Comparison of ENCODE assay signal across 17 cellular contexts in genomic region chr12:56758728-56759269, GRCh38. TPM values are rescaled to one million over a fixed set of nuclear protein-coding genes. Genes with fewer than 3 reads are reported as not detected.
DNase-seq lines count a peak whose midpoint lies in the region; ATAC-seq, FAIRE-seq and TF ChIP-seq lines count a peak whose summit lies in the region.
"Had no signal": no experiment of that assay in that cellular context is flagged by ENCODE, and none has a peak within 500 bp of the region (broad histone marks: within the 10 kb centered on the region; RNA-seq: fewer than 3 reads in every experiment).

No MANE protein-coding gene starts in this region.

- no peak for TF ChIP-seq POLR2A in K562 (conservative IDR thresholded peaks at IDR 0.05)
- no peak for TF ChIP-seq POLR2A in right lobe of liver (IDR thresholded peaks at IDR 0.05)

- H3K79me2 ChIP-seq in ACC112 (ENCODE audit: control insufficient read depth, insufficient read depth, low read length, unreplicated experiment) (no peaks in the 10 kb centered on the region), K562 (ENCODE audit: control insufficient read depth, insufficient read depth, low read length) (no peaks in the 10 kb centered on the region)

- H3K9me3 ChIP-seq in HEK293 (ENCODE audit: control insufficient read depth, insufficient read depth, low read depth, low read length) (no peaks in the 10 kb centered on the region), K562 (replicated peaks; ENCODE audit: control insufficient read depth, insufficient read depth, low read depth, low read length) (peaks cover 7% of the 10 kb centered on the region; the same call in 1 of the 2 replicates), right lobe of liver (no peaks in the 10 kb centered on the region)

- no peak for ATAC-seq in K562
- no peak for ATAC-seq in right lobe of liver
- no peak for ATAC-seq in HG03571 (IDR thresholded peaks at IDR 0.05; ENCODE audit: unreplicated experiment)
- ATAC-seq: Right ventricle myocardium inferior had no signal

- intact Hi-C loops in K562 (cut with micrococcal nuclease) (loop anchor here (5.0 kb wide), 2 partner anchors 79 to 229 kb away; no protein-coding TSS in a partner anchor), right lobe of liver (cut with DNase I) (no loop called here)

- H3K4me1 ChIP-seq in ACC112 (ENCODE audit: control insufficient read depth, insufficient read depth, low read length, unreplicated experiment), result peaks cover 4% of the 10 kb centered on the region
- H3K4me1 ChIP-seq in HEK293 (ENCODE audit: control insufficient read depth, insufficient read depth, low read length), result no peaks in the 10 kb centered on the region
- peaks cover 0 to under 1% of the 10 kb centered on the region in 2 experiments; a peak in 2 of 5 replicates for H3K4me1 ChIP-seq in K562 (replicated peaks in 1 of 2; ENCODE audit: control insufficient read depth in 2 of 2, insufficient read depth in 2 of 2, low read length in 2 of 2)
- H3K4me1 ChIP-seq in right lobe of liver, result peaks cover 0 to 47% (median 13%) of the 10 kb centered on the region in 4 donors

- CTCF ChIA-PET in HEK293 (lab: Yijun Ruan, JAX), result interaction anchor here (0.6 to 10.4 kb wide), 12 partner anchors 11 to 363 kb away, joined by 3 to 117 read pairs (median 4); partner anchors contain the start of gene ZBTB39
- CTCF ChIA-PET in K562 (lab: Yijun Ruan, JAX; ENCODE audit: low intra/inter-chr PET ratio), result no interaction called here

- in situ Hi-C loops in K562 (cut with MboI), result loop anchor here (5.0 to 10.0 kb wide), 3 partner anchors 244 to 426 kb away; no protein-coding TSS in a partner anchor

- H3K4me3 ChIP-seq in ACC112 (ENCODE audit: low read depth, low read length) (no peak overlapping the region), HEK293 (ENCODE audit: low read depth, low read length) (no peak overlapping the region), K562 (no peak overlapping the region), right lobe of liver (no peak overlapping the region)
- H3K4me3 ChIP-seq: BLaER1 treated with 17β-estradiol and CSF1 and Interleukin-3, amounts not matched to agents 10 nM and 100 nM had no signal

- H3K9ac ChIP-seq in K562 (ENCODE audit: insufficient read depth in 1 of 2, low read depth in 2 of 2, low read length in 2 of 2), result no peak overlapping the region
- H3K9ac ChIP-seq: BLaER1 treated with 17β-estradiol and CSF1 and Interleukin-3, amounts not matched to agents 10 nM and 100 nM had no signal

- no peak for DNase-seq in K562 (ENCODE audit: extremely low read depth in 1 of 4, low spot score in 3 of 4)
- DNase-seq in right lobe of liver, result no peak
- DNase-seq in HPDE6-E6E7 (ENCODE audit: extremely low spot score), result no peak
- DNase-seq in NCI-H1694 treated with DMSO at 0.1 percent for 48 hours (lab: John Stamatoyannopoulos, UW), result no peak
- DNase-seq: CD8-positive, alpha-beta memory T cell; DMS79; HFFc6; Kasumi-1; NCI-H1105; NCI-H2081 treated with DMSO at 0.1 percent for 48 hours; NCI-H748 treated with DMSO at 0.1 percent for 48 hours had no signal

- H3K9me1 ChIP-seq in K562 (ENCODE audit: control insufficient read depth, insufficient read depth, low read length), result no peaks in the 10 kb centered on the region

- TF ChIP-seq RAD21 in K562 (CRISPR knock-in tag; conservative IDR thresholded peaks at IDR 0.05 in 1 of 2, IDR thresholded peaks at IDR 0.05 in 1 of 2), result no peak

- no peaks in the 10 kb centered on the region for H4K20me1 ChIP-seq in K562 (replicated peaks; ENCODE audit: control insufficient read depth, insufficient read depth, low read length)
- H4K20me1 ChIP-seq: BLaER1 treated with 17β-estradiol and CSF1 and Interleukin-3, amounts not matched to agents 10 nM and 100 nM had no signal

- TF ChIP-seq CTCF in HEK293 (tag by site-specific recombination; IDR thresholded peaks at IDR 0.05) (no peak), K562 (IDR thresholded peaks at IDR 0.05 in 2 of 3, conservative IDR thresholded peaks at IDR 0.05 in 1 of 3; ENCODE audit: insufficient read depth in 2 of 3, low read depth in 1 of 3, low read length in 3 of 3) (no peak), right lobe of liver (IDR thresholded peaks at IDR 0.05) (no peak)

- FAIRE-seq in K562 (lab: Jason Lieb, UNC), result no peak
- FAIRE-seq: RCC 7860 had no signal

- POLR2A ChIA-PET in HEK293 (lab: Yijun Ruan, JAX), result no interaction called here
- POLR2A ChIA-PET in K562 (lab: Yijun Ruan, JAX), result no interaction called here

- H2AFZ ChIP-seq in ACC112 (ENCODE audit: low read length, unreplicated experiment), result no peak overlapping the region
- no peak overlapping the region for H2AFZ ChIP-seq in K562 (ENCODE audit: low read depth, low read length)

- 46% methylated on average over 3 of the region's 3 CpGs for WGBS in K562 (ENCODE audit: insufficient coverage, low coverage, missing lambda C conversion rate)
- WGBS in right lobe of liver (ENCODE audit: insufficient coverage, low coverage, low lambda C conversion rate, missing lambda C conversion rate), result 40% methylated on average over 3 of the region's 3 CpGs

- no peak for TF ChIP-seq EP300 in K562 (IDR thresholded peaks at IDR 0.05; ENCODE audit: low read length)

- no peaks in the 10 kb centered on the region for H3K27me3 ChIP-seq in ACC112 (ENCODE audit: insufficient read depth, low read length)
- H3K27me3 ChIP-seq in K562 (ENCODE audit: control insufficient read depth in 2 of 2, insufficient read depth in 2 of 2, low read length in 2 of 2), result no peaks in the 10 kb centered on the region
- no peaks in the 10 kb centered on the region for H3K27me3 ChIP-seq in right lobe of liver
- H3K27me3 ChIP-seq: BLaER1 treated with 17β-estradiol and CSF1 and Interleukin-3, amounts not matched to agents 10 nM and 100 nM had no signal

- no TSS peak for BruUV-seq in K562 (replicated peaks; lab: Mats Ljungman, UMichigan)

- peak overlapping the region; percentile 8; the same call in 1 of the 2 replicates for H3K27ac ChIP-seq in ACC112 (ENCODE audit: low read depth, low read length)
- H3K27ac ChIP-seq in HEK293 (ENCODE audit: extremely low read depth, low read depth, low read length), result no peak overlapping the region
- no peak overlapping the region for H3K27ac ChIP-seq in K562 (ENCODE audit: extremely low read depth, low read depth, low read length)
- H3K27ac ChIP-seq in right lobe of liver, result peak overlapping the region in 2 of 3 donors; percentile 47 to 84
- H3K27ac ChIP-seq: BLaER1 treated with 17β-estradiol and CSF1 and Interleukin-3, amounts not matched to agents 10 nM and 100 nM had no signal

- H3K36me3 ChIP-seq in ACC112 (ENCODE audit: insufficient read depth, low read length) (no peaks in the 10 kb centered on the region), HEK293 (ENCODE audit: control insufficient read depth in 2 of 2, insufficient read depth in 1 of 2, low read length in 2 of 2) (no peaks in the 10 kb centered on the region), K562 (ENCODE audit: control insufficient read depth, insufficient read depth, low read length) (no peaks in the 10 kb centered on the region), right lobe of liver (no peaks in the 10 kb centered on the region)
- H3K36me3 ChIP-seq: BLaER1 treated with 17β-estradiol and CSF1 and Interleukin-3, amounts not matched to agents 10 nM and 100 nM had no signal

- no peak overlapping the region for H3K4me2 ChIP-seq in K562 (ENCODE audit: insufficient read depth, low read length)

RNA-seq across cellular contexts. Expression of gene HSD17B6, which starts 4.3 kb away (rescaled TPM):
- total RNA-seq in K562 (2011; cell fraction: chromatin; rRNA removed; ENCODE audit: low replicate concordance), result 0.72 and 1.5 TPM in 2 replicates
- 0.66 and 0.83 TPM in 2 replicates for total RNA-seq in K562 (2011; cell fraction: nucleolus; rRNA removed)
- 3.8 and 4.6 TPM in 2 replicates for total RNA-seq in K562 (2011; cell fraction: nucleoplasm; rRNA removed)
- 0.94 and 1.1 TPM in 2 replicates for total RNA-seq in K562 (2014; rRNA removed)
- 0.99 and 1.1 TPM in 2 replicates for total RNA-seq in K562 (2014; rRNA removed; fragmentation: Illumina TruSeq; extraction: Trizol)
- total RNA-seq in K562 (2015; rRNA removed; fragmentation: Illumina TruSeq; extraction: Trizol), result 0.47 and 1.1 TPM in 2 replicates
- 0.85 and 1.3 TPM in 2 replicates for total RNA-seq in K562 (2021)
- 1.4 and 1.7 TPM in 2 replicates for polyA plus RNA-seq in K562 (2011; rRNA removed)
- polyA plus RNA-seq in K562 (2011; cell fraction: cytosol; rRNA removed), result 0.25 and 0.47 TPM in 2 replicates
- 0.29 and 0.53 TPM in 2 replicates for polyA plus RNA-seq in K562 (2011; cell fraction: nucleus; rRNA removed)
- 0.66 and 1.1 TPM in 2 replicates for polyA plus RNA-seq in K562 (2012)
- 0.64 and 0.83 TPM in 2 replicates for polyA plus RNA-seq in K562 (2014; fragmentation: Illumina TruSeq; extraction: Trizol)
- under 1 TPM; 0.53 to 0.94 TPM for polyA plus RNA-seq in K562 (2014; fragmentation: Nextera tagmentation; extraction: Ambion mirVana)
- polyA plus RNA-seq in K562 (2014; rRNA removed), result 0.40 and 0.84 TPM in 2 replicates
- 0.53 and 1.1 TPM in 2 replicates for polyA minus RNA-seq in K562 (2011; rRNA and poly(A)+ RNA removed)
- polyA minus RNA-seq in K562 (2011; cell fraction: cytosol; rRNA and poly(A)+ RNA removed), result not detected in 2 replicates
- polyA minus RNA-seq in K562 (2011; cell fraction: nucleus; rRNA and poly(A)+ RNA removed), result not detected in 2 replicates
- total RNA-seq in right lobe of liver, result 1,000 to 10,000 TPM in 1 of 6 experiments, 100 to 1,000 TPM in 5; 243 to 1,112 (median 514) TPM

RNA-seq across cellular contexts. Expression of gene PRIM1, which starts 6.7 kb away (rescaled TPM):
- total RNA-seq in K562 (2011; cell fraction: chromatin; rRNA removed; ENCODE audit: low replicate concordance), result 116 and 247 TPM in 2 replicates
- total RNA-seq in K562 (2011; cell fraction: nucleolus; rRNA removed), result 59.5 and 64.6 TPM in 2 replicates
- 79.8 and 102 TPM in 2 replicates for total RNA-seq in K562 (2011; cell fraction: nucleoplasm; rRNA removed)
- total RNA-seq in K562 (2014; rRNA removed) (65.1 and 67.2 TPM in 2 replicates), K562 (2014; rRNA removed; fragmentation: Illumina TruSeq; extraction: Trizol) (149 and 170 TPM in 2 replicates), K562 (2015; rRNA removed; fragmentation: Illumina TruSeq; extraction: Trizol) (119 and 124 TPM in 2 replicates), K562 (2021) (82.2 and 83.9 TPM in 2 replicates), right lobe of liver (1 to 10 TPM; 1.3 to 8.5 (median 4.5) TPM)
- polyA plus RNA-seq in K562 (2011; rRNA removed) (95.7 and 140 TPM in 2 replicates), K562 (2014; fragmentation: Illumina TruSeq; extraction: Trizol) (148 and 152 TPM in 2 replicates), K562 (2014; fragmentation: Nextera tagmentation; extraction: Ambion mirVana) (100 to 1,000 TPM; 175 to 179 TPM), K562 (2014; rRNA removed) (105 and 109 TPM in 2 replicates)
- polyA plus RNA-seq in K562 (2011; cell fraction: cytosol; rRNA removed), result 65.5 and 79.1 TPM in 2 replicates
- polyA plus RNA-seq in K562 (2011; cell fraction: nucleus; rRNA removed), result 48.2 and 74.4 TPM in 2 replicates
- 70.3 and 108 TPM in 2 replicates for polyA plus RNA-seq in K562 (2012)
- polyA minus RNA-seq in K562 (2011; rRNA and poly(A)+ RNA removed), result 172 TPM in 2 replicates
- polyA minus RNA-seq in K562 (2011; cell fraction: cytosol; rRNA and poly(A)+ RNA removed), result 31.9 and 46.5 TPM in 2 replicates
- polyA minus RNA-seq in K562 (2011; cell fraction: nucleus; rRNA and poly(A)+ RNA removed), result 44.2 and 85.0 TPM in 2 replicates

RNA-seq across cellular contexts. Expression of gene NACA, which starts 33.7 kb away (rescaled TPM):
- 132 and 260 TPM in 2 replicates for total RNA-seq in K562 (2011; cell fraction: chromatin; rRNA removed; ENCODE audit: low replicate concordance)
- 93.4 and 98.8 TPM in 2 replicates for total RNA-seq in K562 (2011; cell fraction: nucleolus; rRNA removed)
- total RNA-seq in K562 (2011; cell fraction: nucleoplasm; rRNA removed), result 176 and 303 TPM in 2 replicates
- total RNA-seq in K562 (2014; rRNA removed) (1,508 and 1,729 TPM in 2 replicates), K562 (2014; rRNA removed; fragmentation: Illumina TruSeq; extraction: Trizol) (2,249 and 2,401 TPM in 2 replicates), K562 (2015; rRNA removed; fragmentation: Illumina TruSeq; extraction: Trizol) (2,051 and 2,139 TPM in 2 replicates), K562 (2021) (1,030 and 1,135 TPM in 2 replicates), right lobe of liver (100 to 1,000 TPM; 218 to 501 (median 330) TPM)
- polyA plus RNA-seq in K562 (2011; rRNA removed) (1,225 and 1,538 TPM in 2 replicates), K562 (2014; fragmentation: Illumina TruSeq; extraction: Trizol) (1,591 and 1,645 TPM in 2 replicates), K562 (2014; fragmentation: Nextera tagmentation; extraction: Ambion mirVana) (1,000 to 10,000 TPM; 2,280 to 2,416 TPM), K562 (2014; rRNA removed) (1,506 and 1,626 TPM in 2 replicates)
- polyA plus RNA-seq in K562 (2011; cell fraction: cytosol; rRNA removed), result 364 and 765 TPM in 2 replicates
- 212 and 417 TPM in 2 replicates for polyA plus RNA-seq in K562 (2011; cell fraction: nucleus; rRNA removed)
- 1,935 and 2,376 TPM in 2 replicates for polyA plus RNA-seq in K562 (2012)
- polyA minus RNA-seq in K562 (2011; rRNA and poly(A)+ RNA removed), result 1,074 and 1,137 TPM in 2 replicates
- 239 and 257 TPM in 2 replicates for polyA minus RNA-seq in K562 (2011; cell fraction: cytosol; rRNA and poly(A)+ RNA removed)
- polyA minus RNA-seq in K562 (2011; cell fraction: nucleus; rRNA and poly(A)+ RNA removed), result 60.7 and 154 TPM in 2 replicates

Comparison
In these comparisons a context has a peak if more than half of its experiments do, and no peak if none do; other contexts are left out.
1. H3K27ac ChIP-seq: peak in ACC112 (single experiment) and right lobe of liver (2 of 3); none in HEK293 (single experiment) and K562 (single experiment).
2. RNA of gene HSD17B6, which starts 4.3 kb away (total RNA-seq): 243 to 1,112 TPM in right lobe of liver; 0.47 to 4.6 TPM in K562; every median in the first group is over 10 times any median in the second.
3. RNA of gene PRIM1, which starts 6.7 kb away (total RNA-seq): 59.5 to 247 TPM in K562; 1.3 to 8.5 TPM in right lobe of liver; every median in the first group is over 4 times any median in the second.